ENCODE assay signal across 8 cellular contexts in the genomic region with DNA sequence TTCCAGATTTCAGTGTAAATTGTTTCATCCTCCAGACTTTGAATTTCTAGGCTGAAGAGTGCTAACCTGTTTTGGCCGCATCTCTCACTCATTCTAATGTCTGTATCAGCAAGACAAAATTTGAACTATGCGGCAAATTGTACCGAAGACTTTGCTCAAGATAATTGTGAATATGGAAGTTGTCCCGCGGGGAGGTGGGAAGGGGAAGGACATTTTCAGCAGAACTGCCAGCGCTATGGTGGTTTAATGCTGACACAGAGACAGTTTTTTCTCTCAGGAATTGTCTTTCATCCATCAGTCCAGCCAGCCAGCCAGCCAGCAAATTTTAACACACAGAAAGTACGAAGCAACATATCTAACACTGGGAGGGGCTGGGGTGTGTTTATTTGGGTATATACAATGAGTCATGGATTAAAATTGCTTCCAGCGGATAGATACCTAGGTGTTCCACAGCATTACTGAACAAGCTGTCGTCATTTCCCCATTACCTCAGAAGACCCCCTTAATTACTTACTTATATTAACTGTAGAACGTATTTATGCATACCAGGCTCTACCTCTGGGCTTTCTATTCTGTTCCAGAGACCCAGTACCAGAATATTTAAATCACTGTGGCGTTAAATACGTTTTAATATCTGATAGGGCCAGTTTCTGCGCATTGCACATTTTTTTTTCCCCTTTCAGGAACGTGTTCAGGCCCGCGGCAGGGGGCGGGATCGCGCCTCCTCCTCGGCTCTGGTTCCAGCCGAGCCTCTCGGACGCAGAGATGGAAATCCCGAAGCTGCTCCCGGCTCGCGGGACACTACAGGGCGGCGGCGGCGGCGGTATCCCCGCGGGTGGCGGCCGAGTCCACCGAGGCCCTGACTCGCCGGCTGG. TPM values are rescaled to one million over a fixed set of nuclear protein-coding genes. Genes with fewer than 3 reads are reported as not detected.
DNase-seq lines count a peak whose midpoint lies in the region; ATAC-seq, FAIRE-seq and TF ChIP-seq lines count a peak whose summit lies in the region.
"Not testable (repeated sequence)": the region's sequence is repeated elsewhere in the genome, so short reads cannot be mapped to it uniquely, and the experiment has no call there.

A gene (plus strand): TSS at position 728 of the 875 bp plus-strand sequence. CDS start 38 bp downstream, at position 766.

- peak; percentile 40 for FAIRE-seq in urothelium cell line (lab: Jason Lieb, UNC)

- in situ Hi-C loops in brain microvascular endothelial cell (cut with HindIII; ENCODE audit: low pct_ligation_motif_present, low sequenced_read_pairs): not testable (repeated sequence)

- peak; percentile 57 for ATAC-seq in GM18502 (IDR thresholded peaks at IDR 0.05; ENCODE audit: poor library complexity, unreplicated experiment)
- peak in 7 of 8 donors; percentile 68 to 82 (median 75) for ATAC-seq in heart right ventricle

- not testable (repeated sequence) for H3K36me3 ChIP-seq in HEK293 (ENCODE audit: control insufficient read depth in 2 of 2, insufficient read depth in 1 of 2, low read length in 2 of 2); HUES64 (ENCODE audit: insufficient read depth, low read length); SJCRH30; brain microvascular endothelial cell (replicated peaks); heart right ventricle; neuron (ENCODE audit: insufficient read depth, low read length)

- H3K4me3 ChIP-seq in HEK293 (ENCODE audit: low read depth, low read length) (peak within 1 kb of the TSS; percentile 52), HUES64 (ENCODE audit: low read length) (peak within 1 kb of the TSS; percentile 70), SJCRH30 (peak within 1 kb of the TSS; percentile 73), brain microvascular endothelial cell (ENCODE audit: low read depth, low read length) (peak within 1 kb of the TSS; percentile 49), heart right ventricle (peak within 1 kb of the TSS; percentile 25 to 65 (median 62)), neuron (ENCODE audit: low read length) (peak within 1 kb of the TSS; percentile 63)

- H2AFZ ChIP-seq in neuron (ENCODE audit: low read depth, low read length): peak within 1 kb of the TSS; percentile 81

- H3K27ac ChIP-seq in HEK293 (ENCODE audit: extremely low read depth, low read depth, low read length): peak within 1 kb of the TSS; percentile 62; the same call in 1 of the 2 replicates
- H3K27ac ChIP-seq in HUES64 (ENCODE audit: low read depth, low read length): peak within 1 kb of the TSS; percentile 55; the same call in 1 of the 2 replicates
- peak within 1 kb of the TSS; percentile 80 for H3K27ac ChIP-seq in SJCRH30
- peak within 1 kb of the TSS; percentile 76 for H3K27ac ChIP-seq in brain microvascular endothelial cell
- peak within 1 kb of the TSS; percentile 86 to 95 (median 92) for H3K27ac ChIP-seq in heart right ventricle

- 55% methylated on average over 6 of the region's 39 CpGs for WGBS in HUES64
- WGBS in heart right ventricle, 2 donors: 7 to 9% methylated on average over 13 of the region's 39 CpGs

- peak within 1 kb of the TSS; percentile 71 for H3K9ac ChIP-seq in HUES64 (ENCODE audit: low read depth, low read length)

- DNase-seq in SJCRH30 (peak in 1 of 2 experiments; percentile 24), brain microvascular endothelial cell (peak; percentile 27), heart right ventricle (peak in 1 of 2 donors; percentile 5), urothelium cell line (ENCODE audit: low spot score) (peak; percentile 13)

- intact Hi-C loops in heart right ventricle (cut with DNase I): loop anchor here in 2 of 10 donors (10.0 kb wide), 1 partner anchor 313 kb away; no protein-coding TSS in a partner anchor

- not testable (repeated sequence) for H3K27me3 ChIP-seq in HUES64 (ENCODE audit: insufficient read depth, low read length); SJCRH30; brain microvascular endothelial cell (replicated peaks); heart right ventricle; neuron (ENCODE audit: insufficient read depth, low read length)

- not testable (repeated sequence) for H3K4me1 ChIP-seq in HEK293 (ENCODE audit: control insufficient read depth, insufficient read depth, low read length); HUES64 (ENCODE audit: insufficient read depth, low read length); SJCRH30
- H3K4me1 ChIP-seq in heart right ventricle (peaks cover 0 to 36% (median 22%) of the 10 kb centered on the region in 9 donors), neuron (ENCODE audit: insufficient read depth, low read length) (peaks cover 16% of the 10 kb centered on the region)

- not testable (repeated sequence) for TF ChIP-seq CTCF in HEK293 (tag by site-specific recombination; IDR thresholded peaks at IDR 0.05); brain microvascular endothelial cell (IDR thresholded peaks at IDR 0.05; ENCODE audit: low read depth, low read length, missing control alignments); heart right ventricle (IDR thresholded peaks at IDR 0.05)

- POLR2A ChIA-PET in HEK293 (lab: Yijun Ruan, JAX): not testable (repeated sequence)

- CTCF ChIA-PET in HEK293 (lab: Yijun Ruan, JAX): not testable (repeated sequence)

- not testable (repeated sequence) for H3K9me3 ChIP-seq in HEK293 (ENCODE audit: control insufficient read depth, insufficient read depth, low read depth, low read length); HUES64 (ENCODE audit: insufficient read depth, low read depth, low read length); SJCRH30 (replicated peaks); heart right ventricle; neuron (ENCODE audit: low read length)

TF ChIP-seq in HEK293, 187 proteins besides CTCF, POLR2A, EP300 and RAD21:
- TF ChIP-seq ZNF629 (tag by site-specific recombination; IDR thresholded peaks at IDR 0.05) (0 out of 2 replicates have a peak, but pooled peaks have one; percentile 32), KLF10 (tag by site-specific recombination; IDR thresholded peaks at IDR 0.05) (0 out of 2 replicates have a peak, but pooled peaks have one; percentile 16), ZNF335 (tag by site-specific recombination; conservative IDR thresholded peaks at IDR 0.05) (0 out of 2 replicates have a peak, but pooled peaks have one; percentile 19)
- TF ChIP-seq, protein P1, sequence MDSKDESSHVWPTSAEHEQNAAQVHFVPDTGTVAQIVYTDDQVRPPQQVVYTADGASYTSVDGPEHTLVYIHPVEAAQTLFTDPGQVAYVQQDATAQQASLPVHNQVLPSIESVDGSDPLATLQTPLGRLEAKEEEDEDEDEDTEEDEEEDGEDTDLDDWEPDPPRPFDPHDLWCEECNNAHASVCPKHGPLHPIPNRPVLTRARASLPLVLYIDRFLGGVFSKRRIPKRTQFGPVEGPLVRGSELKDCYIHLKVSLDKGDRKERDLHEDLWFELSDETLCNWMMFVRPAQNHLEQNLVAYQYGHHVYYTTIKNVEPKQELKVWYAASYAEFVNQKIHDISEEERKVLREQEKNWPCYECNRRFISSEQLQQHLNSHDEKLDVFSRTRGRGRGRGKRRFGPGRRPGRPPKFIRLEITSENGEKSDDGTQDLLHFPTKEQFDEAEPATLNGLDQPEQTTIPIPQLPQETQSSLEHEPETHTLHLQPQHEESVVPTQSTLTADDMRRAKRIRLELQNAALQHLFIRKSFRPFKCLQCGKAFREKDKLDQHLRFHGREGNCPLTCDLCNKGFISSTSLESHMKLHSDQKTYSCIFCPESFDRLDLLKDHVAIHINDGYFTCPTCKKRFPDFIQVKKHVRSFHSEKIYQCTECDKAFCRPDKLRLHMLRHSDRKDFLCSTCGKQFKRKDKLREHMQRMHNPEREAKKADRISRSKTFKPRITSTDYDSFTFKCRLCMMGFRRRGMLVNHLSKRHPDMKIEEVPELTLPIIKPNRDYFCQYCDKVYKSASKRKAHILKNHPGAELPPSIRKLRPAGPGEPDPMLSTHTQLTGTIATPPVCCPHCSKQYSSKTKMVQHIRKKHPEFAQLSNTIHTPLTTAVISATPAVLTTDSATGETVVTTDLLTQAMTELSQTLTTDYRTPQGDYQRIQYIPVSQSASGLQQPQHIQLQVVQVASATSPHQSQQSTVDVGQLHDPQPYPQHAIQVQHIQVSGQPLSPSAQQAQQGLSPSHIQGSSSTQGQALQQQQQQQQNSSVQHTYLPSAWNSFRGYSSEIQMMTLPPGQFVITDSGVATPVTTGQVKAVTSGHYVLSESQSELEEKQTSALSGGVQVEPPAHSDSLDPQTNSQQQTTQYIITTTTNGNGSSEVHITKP (tag by site-specific recombination; IDR thresholded peaks at IDR 0.05): peak; percentile 34; the same call in 1 of the 2 replicates

RNA-seq across cellular contexts. Expression of the gene that starts here (rescaled TPM):
- 5.0 TPM for polyA plus RNA-seq in HUES64 (2013, experiment 1 of 2)
- 5.5 TPM for polyA plus RNA-seq in HUES64 (2013, experiment 2 of 2)
- 8.7 and 9.3 TPM in 2 replicates for total RNA-seq in SJCRH30 (2014; rRNA removed; shearing (Covaris generic))
- 1 to 10 TPM; 4.7 to 7.6 (median 6.4) TPM for total RNA-seq in heart right ventricle
- 1 to 10 TPM; 1.6 to 1.8 TPM for polyA plus RNA-seq in heart right ventricle
